In the genomic region with DNA sequence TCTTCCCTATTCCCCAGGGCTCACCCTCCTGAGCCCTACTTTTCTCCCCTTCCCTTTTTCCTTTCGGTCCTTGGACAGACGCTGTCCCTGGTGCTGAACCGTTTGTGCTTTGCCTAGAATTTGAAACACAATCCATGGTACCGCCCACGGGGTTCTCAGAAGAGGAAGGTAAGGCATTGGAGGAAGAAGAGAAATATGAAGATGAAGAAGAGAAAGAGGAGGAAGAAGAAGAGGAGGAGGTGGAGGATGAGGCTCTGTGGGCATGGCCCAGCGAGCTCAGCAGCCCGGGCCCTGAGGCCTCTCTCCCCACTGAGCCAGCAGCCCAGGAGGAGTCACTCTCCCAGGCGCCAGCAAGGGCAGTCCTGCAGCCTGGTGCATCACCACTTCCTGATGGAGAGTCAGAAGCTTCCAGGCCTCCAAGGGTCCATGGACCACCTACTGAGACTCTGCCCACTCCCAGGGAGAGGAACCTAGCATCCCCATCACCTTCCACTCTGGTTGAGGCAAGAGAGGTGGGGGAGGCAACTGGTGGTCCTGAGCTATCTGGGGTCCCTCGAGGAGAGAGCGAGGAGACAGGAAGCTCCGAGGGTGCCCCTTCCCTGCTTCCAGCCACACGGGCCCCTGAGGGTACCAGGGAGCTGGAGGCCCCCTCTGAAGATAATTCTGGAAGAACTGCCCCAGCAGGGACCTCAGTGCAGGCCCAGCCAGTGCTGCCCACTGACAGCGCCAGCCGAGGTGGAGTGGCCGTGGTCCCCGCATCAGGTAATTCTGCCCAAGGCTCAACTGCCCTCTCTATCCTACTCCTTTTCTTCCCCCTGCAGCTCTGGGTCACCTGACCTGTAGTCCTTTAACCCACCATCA, we compare ENCODE assay signal across 12 cellular contexts. TPM values are rescaled to one million over a fixed set of nuclear protein-coding genes. Genes with fewer than 3 reads are reported as not detected.
A peak's percentile ranks its signal among the peaks of the same experiment; 100 is the strongest.
DNase-seq lines count a peak whose midpoint lies in the region; ATAC-seq, FAIRE-seq and TF ChIP-seq lines count a peak whose summit lies in the region.
"Had no signal": no experiment of that assay in that cellular context is flagged by ENCODE, and none has a peak within 500 bp of the region (broad histone marks: within the 10 kb centered on the region; RNA-seq: fewer than 3 reads in every experiment).

No MANE protein-coding gene starts in this region.

- H3K36me3 ChIP-seq in bronchial epithelial cell (ENCODE audit: control insufficient read depth, insufficient read depth, low read length), result no peaks in the 10 kb centered on the region
- H3K36me3 ChIP-seq: adrenal gland had no signal

- peak; percentile 48 for DNase-seq in activated CD4-positive, alpha-beta T cell treated with anti-CD3 and anti-CD28 coated beads, Interleukin-2, amount 10 ng/mL, durations not matched to agents 7 days and 5 days
- DNase-seq in activated CD4-positive, alpha-beta T cell treated with anti-CD3 and anti-CD28 coated beads for 4 hours, result no peak
- DNase-seq in bronchial epithelial cell (ENCODE audit: low read depth), result peak; percentile 20
- DNase-seq in progenitor cell of endocrine pancreas (ENCODE audit: low spot score, unreplicated experiment), result peak; percentile 65
- DNase-seq in putamen (ENCODE audit: low spot score), result no peak
- DNase-seq: foreskin melanocyte; natural killer cell; NCI-H524 treated with DMSO at 0.1 percent for 48 hours; stimulated activated CD4-positive, alpha-beta T cell treated with anti-CD3 and anti-CD28 coated beads, Interleukin-4, amount 100 ng/mL, for 4 hours; T-helper 9 cell had no signal

- H3K4me3 ChIP-seq in bronchial epithelial cell (ENCODE audit: low read depth, low read length), result no peak overlapping the region
- H3K4me3 ChIP-seq: adrenal gland had no signal

- no peak for TF ChIP-seq CTCF in bronchial epithelial cell (IDR thresholded peaks at IDR 0.05; ENCODE audit: insufficient read depth, low read length, severe bottlenecking)
- no peak for TF ChIP-seq CTCF in progenitor cell of endocrine pancreas (IDR thresholded peaks at IDR 0.05; ENCODE audit: unreplicated experiment)

- no peak for FAIRE-seq in bronchial epithelial cell (lab: Jason Lieb, UNC)

- POLR2A ChIA-PET in activated CD4-positive, alpha-beta T cell treated with anti-CD3 and anti-CD28 coated beads, Interleukin-2, amount 10 ng/mL, durations not matched to agents 7 days and 5 days (lab: Charles Lee), result no interaction called here

- peaks cover 78% of the 10 kb centered on the region for H3K27me3 Mint-ChIP-seq in activated CD4-positive, alpha-beta T cell treated with anti-CD3 and anti-CD28 coated beads, Interleukin-2, amount 10 ng/mL, durations not matched to agents 7 days and 5 days
- peaks cover 95% of the 10 kb centered on the region for H3K27me3 Mint-ChIP-seq in progenitor cell of endocrine pancreas

- ATAC-seq in HG02763 (IDR thresholded peaks at IDR 0.05; ENCODE audit: unreplicated experiment), result no peak
- ATAC-seq: natural killer cell had no signal

- peaks cover 32% of the 10 kb centered on the region for H3K27me3 ChIP-seq in bronchial epithelial cell (ENCODE audit: control insufficient read depth, insufficient read depth, low read length)
- H3K27me3 ChIP-seq: adrenal gland had no signal

- H3K4me3 Mint-ChIP-seq in activated CD4-positive, alpha-beta T cell treated with anti-CD3 and anti-CD28 coated beads, Interleukin-2, amount 10 ng/mL, durations not matched to agents 7 days and 5 days, result no peak overlapping the region
- H3K4me3 Mint-ChIP-seq in progenitor cell of endocrine pancreas (ENCODE audit: low read depth), result no peak overlapping the region
- H3K4me3 Mint-ChIP-seq: natural killer cell had no signal

- H3K4me1 Mint-ChIP-seq in activated CD4-positive, alpha-beta T cell treated with anti-CD3 and anti-CD28 coated beads, Interleukin-2, amount 10 ng/mL, durations not matched to agents 7 days and 5 days, result peaks cover 8% of the 10 kb centered on the region
- peaks cover 4% of the 10 kb centered on the region for H3K4me1 Mint-ChIP-seq in progenitor cell of endocrine pancreas (ENCODE audit: low read depth)

- no peak overlapping the region for H3K27ac Mint-ChIP-seq in activated CD4-positive, alpha-beta T cell treated with anti-CD3 and anti-CD28 coated beads, Interleukin-2, amount 10 ng/mL, durations not matched to agents 7 days and 5 days
- no peak overlapping the region for H3K27ac Mint-ChIP-seq in progenitor cell of endocrine pancreas
- H3K27ac Mint-ChIP-seq: natural killer cell had no signal

- CTCF ChIA-PET in activated CD4-positive, alpha-beta T cell treated with anti-CD3 and anti-CD28 coated beads, Interleukin-2, amount 10 ng/mL, durations not matched to agents 7 days and 5 days (lab: Charles Lee), result interaction anchor here (1.0 to 3.2 kb wide), 4 partner anchors 8 to 28 kb away, joined by 3 to 19 read pairs (median 4); no protein-coding TSS in a partner anchor

- no peaks in the 10 kb centered on the region for H3K9me3 Mint-ChIP-seq in activated CD4-positive, alpha-beta T cell treated with anti-CD3 and anti-CD28 coated beads, Interleukin-2, amount 10 ng/mL, durations not matched to agents 7 days and 5 days
- H3K9me3 Mint-ChIP-seq in progenitor cell of endocrine pancreas (ENCODE audit: low read depth), result no peaks in the 10 kb centered on the region
- H3K9me3 Mint-ChIP-seq: natural killer cell had no signal

- H3K36me3 Mint-ChIP-seq in activated CD4-positive, alpha-beta T cell treated with anti-CD3 and anti-CD28 coated beads, Interleukin-2, amount 10 ng/mL, durations not matched to agents 7 days and 5 days (ENCODE audit: low read depth), result no peaks in the 10 kb centered on the region
- no peaks in the 10 kb centered on the region for H3K36me3 Mint-ChIP-seq in progenitor cell of endocrine pancreas (ENCODE audit: insufficient read depth)
- H3K36me3 Mint-ChIP-seq: natural killer cell had no signal

RNA-seq across cellular contexts. Expression of a gene that starts 10.4 kb away (rescaled TPM):
- total RNA-seq in activated CD4-positive, alpha-beta T cell treated with anti-CD3 and anti-CD28 coated beads, Interleukin-2, amount 10 ng/mL, durations not matched to agents 7 days and 5 days, result not detected
- total RNA-seq in bronchial epithelial cell (not detected in 2 replicates), progenitor cell of endocrine pancreas (not detected in 2 replicates)

RNA-seq across cellular contexts. Expression of a gene that starts 24.8 kb away (rescaled TPM):
- not detected for total RNA-seq in activated CD4-positive, alpha-beta T cell treated with anti-CD3 and anti-CD28 coated beads, Interleukin-2, amount 10 ng/mL, durations not matched to agents 7 days and 5 days
- total RNA-seq in bronchial epithelial cell (under 0.01 TPM in 1 of 2 replicates, not detected in the other), progenitor cell of endocrine pancreas (33.9 and 39.2 TPM in 2 replicates)
- total RNA-seq: natural killer cell had no signal

RNA-seq across cellular contexts. Expression of a gene that starts 33.1 kb away (rescaled TPM):
- under 1 TPM in 1 of 2 experiments, not detected in 1; 0.62 TPM for total RNA-seq in activated CD4-positive, alpha-beta T cell treated with anti-CD3 and anti-CD28 coated beads, Interleukin-2, amount 10 ng/mL, durations not matched to agents 7 days and 5 days
- total RNA-seq in bronchial epithelial cell (under 0.01 TPM in 1 of 2 replicates, not detected in the other), progenitor cell of endocrine pancreas (0.38 and 0.93 TPM in 2 replicates)
- total RNA-seq: natural killer cell had no signal

RNA-seq across cellular contexts. Expression of a gene that starts 51.1 kb away (rescaled TPM):
- 10 to 100 TPM; 29.9 to 33.4 TPM for total RNA-seq in activated CD4-positive, alpha-beta T cell treated with anti-CD3 and anti-CD28 coated beads, Interleukin-2, amount 10 ng/mL, durations not matched to agents 7 days and 5 days
- total RNA-seq in bronchial epithelial cell, result 15.9 and 29.2 TPM in 2 replicates
- total RNA-seq in progenitor cell of endocrine pancreas, result 26.2 and 27.0 TPM in 2 replicates

RNA-seq across cellular contexts. Expression of a gene that starts 53.0 kb away (rescaled TPM):
- 1 to 10 TPM in 1 of 2 experiments, under 1 TPM in 1; 0.77 to 1.1 TPM for total RNA-seq in activated CD4-positive, alpha-beta T cell treated with anti-CD3 and anti-CD28 coated beads, Interleukin-2, amount 10 ng/mL, durations not matched to agents 7 days and 5 days
- total RNA-seq in bronchial epithelial cell (5.3 and 112 TPM in 2 replicates), progenitor cell of endocrine pancreas (70.4 and 125 TPM in 2 replicates)

Comparison
In these comparisons a context has a peak if more than half of its experiments do, and no peak if none do; other contexts are left out.
1. DNase-seq: peak in activated CD4-positive, alpha-beta T cell treated with anti-CD3 and anti-CD28 coated beads, Interleukin-2, amount 10 ng/mL, durations not matched to agents 7 days and 5 days (single experiment), bronchial epithelial cell (single experiment) and progenitor cell of endocrine pancreas (single experiment); none in activated CD4-positive, alpha-beta T cell treated with anti-CD3 and anti-CD28 coated beads for 4 hours (0 of 2) and putamen (single experiment).
2. RNA of a gene that starts 24.8 kb away (total RNA-seq): 33.9 to 39.2 TPM in progenitor cell of endocrine pancreas; not detected in activated CD4-positive, alpha-beta T cell treated with anti-CD3 and anti-CD28 coated beads, Interleukin-2, amount 10 ng/mL, durations not matched to agents 7 days and 5 days and under 0.01 TPM in bronchial epithelial cell; every median in the first group is over 10 times any median in the second.